Comparison of ENCODE assay signal across 1 cellular context in the genomic region with DNA sequence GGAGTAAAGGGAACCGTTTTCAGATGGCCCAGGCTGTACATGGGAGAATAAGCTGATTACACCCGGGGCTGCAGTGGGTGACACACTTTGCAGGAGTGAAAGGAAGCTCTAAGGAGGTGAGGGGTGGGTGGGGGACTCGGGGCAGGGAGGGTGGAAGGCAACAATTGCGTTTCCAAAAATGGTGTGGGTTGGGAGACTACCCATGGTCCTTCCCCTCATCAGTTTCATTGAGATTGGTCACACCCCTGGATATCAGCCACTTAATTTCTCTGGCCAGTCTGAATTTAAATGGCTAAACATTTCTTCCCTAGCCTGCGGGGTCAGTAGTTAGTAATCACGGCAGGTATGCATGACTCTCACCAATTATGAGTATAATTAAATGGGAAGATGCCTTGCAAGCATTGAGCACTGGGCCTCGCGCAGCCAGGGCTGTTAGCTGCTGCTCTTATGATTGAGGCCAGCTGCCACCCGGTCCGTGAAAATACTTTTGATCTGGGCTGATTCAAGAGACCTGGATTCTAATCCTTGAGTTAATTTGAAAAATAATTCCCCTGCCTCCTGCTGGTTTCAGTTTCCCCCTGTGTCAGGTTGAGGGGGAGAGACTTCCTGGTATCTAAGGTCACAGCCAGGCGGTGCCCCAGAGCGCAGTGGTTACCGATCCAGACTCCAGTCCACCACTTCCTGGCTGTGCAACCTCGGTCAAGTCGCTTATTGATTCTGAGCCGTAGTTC.
TF ChIP-seq lines count a peak whose summit lies in the region.

No MANE protein-coding gene starts in this region.

TF ChIP-seq in GM12878, 131 proteins besides CTCF, POLR2A, EP300 and RAD21 (continued from another document):
- TF ChIP-seq IRF4 (IDR thresholded peaks at IDR 0.05; ENCODE audit: low read depth, low read length) = peak; percentile 52; the same call in 1 of the 2 replicates
- no peak for TF ChIP-seq ATF7 (IDR thresholded peaks at IDR 0.05; ENCODE audit: low read depth)
- TF ChIP-seq MTA2 (IDR thresholded peaks at IDR 0.05; ENCODE audit: low read depth) = peak; percentile 50
- TF ChIP-seq IKZF2 (IDR thresholded peaks at IDR 0.05) = peak; percentile 83
- TF ChIP-seq, protein P1, sequence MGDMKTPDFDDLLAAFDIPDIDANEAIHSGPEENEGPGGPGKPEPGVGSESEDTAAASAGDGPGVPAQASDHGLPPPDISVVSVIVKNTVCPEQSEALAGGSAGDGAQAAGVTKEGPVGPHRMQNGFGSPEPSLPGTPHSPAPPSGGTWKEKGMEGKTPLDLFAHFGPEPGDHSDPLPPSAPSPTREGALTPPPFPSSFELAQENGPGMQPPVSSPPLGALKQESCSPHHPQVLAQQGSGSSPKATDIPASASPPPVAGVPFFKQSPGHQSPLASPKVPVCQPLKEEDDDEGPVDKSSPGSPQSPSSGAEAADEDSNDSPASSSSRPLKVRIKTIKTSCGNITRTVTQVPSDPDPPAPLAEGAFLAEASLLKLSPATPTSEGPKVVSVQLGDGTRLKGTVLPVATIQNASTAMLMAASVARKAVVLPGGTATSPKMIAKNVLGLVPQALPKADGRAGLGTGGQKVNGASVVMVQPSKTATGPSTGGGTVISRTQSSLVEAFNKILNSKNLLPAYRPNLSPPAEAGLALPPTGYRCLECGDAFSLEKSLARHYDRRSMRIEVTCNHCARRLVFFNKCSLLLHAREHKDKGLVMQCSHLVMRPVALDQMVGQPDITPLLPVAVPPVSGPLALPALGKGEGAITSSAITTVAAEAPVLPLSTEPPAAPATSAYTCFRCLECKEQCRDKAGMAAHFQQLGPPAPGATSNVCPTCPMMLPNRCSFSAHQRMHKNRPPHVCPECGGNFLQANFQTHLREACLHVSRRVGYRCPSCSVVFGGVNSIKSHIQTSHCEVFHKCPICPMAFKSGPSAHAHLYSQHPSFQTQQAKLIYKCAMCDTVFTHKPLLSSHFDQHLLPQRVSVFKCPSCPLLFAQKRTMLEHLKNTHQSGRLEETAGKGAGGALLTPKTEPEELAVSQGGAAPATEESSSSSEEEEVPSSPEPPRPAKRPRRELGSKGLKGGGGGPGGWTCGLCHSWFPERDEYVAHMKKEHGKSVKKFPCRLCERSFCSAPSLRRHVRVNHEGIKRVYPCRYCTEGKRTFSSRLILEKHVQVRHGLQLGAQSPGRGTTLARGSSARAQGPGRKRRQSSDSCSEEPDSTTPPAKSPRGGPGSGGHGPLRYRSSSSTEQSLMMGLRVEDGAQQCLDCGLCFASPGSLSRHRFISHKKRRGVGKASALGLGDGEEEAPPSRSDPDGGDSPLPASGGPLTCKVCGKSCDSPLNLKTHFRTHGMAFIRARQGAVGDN (IDR thresholded peaks at IDR 0.05) = 0 out of 2 replicates have a peak, but pooled peaks have one; percentile 40
- TF ChIP-seq GATAD2B (conservative IDR thresholded peaks at IDR 0.05; ENCODE audit: low read depth) = peak; percentile 76
- TF ChIP-seq EED (IDR thresholded peaks at IDR 0.05; ENCODE audit: low read depth) = peak; percentile 95
- no peak for TF ChIP-seq RUNX3 (IDR thresholded peaks at IDR 0.05; ENCODE audit: low read length)
- TF ChIP-seq DPF2 (IDR thresholded peaks at IDR 0.05) = peak; percentile 58; the same call in 1 of the 2 replicates
- TF ChIP-seq SMARCA5 (IDR thresholded peaks at IDR 0.05) = 0 out of 2 replicates have a peak, but pooled peaks have one; percentile 33
- peak; percentile 82 for TF ChIP-seq IKZF1 (conservative IDR thresholded peaks at IDR 0.05)
- peak; percentile 31; the same call in 1 of the 2 replicates for TF ChIP-seq SPI1 (IDR thresholded peaks at IDR 0.05; ENCODE audit: borderline replicate concordance, insufficient read depth, low read depth, low read length)
- 0 out of 2 replicates have a peak, but pooled peaks have one; percentile 31 for TF ChIP-seq CBFB (IDR thresholded peaks at IDR 0.05; ENCODE audit: low read depth)
- peak; percentile 82 for TF ChIP-seq NR2F1 (conservative IDR thresholded peaks at IDR 0.05)
- TF ChIP-seq CREM (IDR thresholded peaks at IDR 0.05; ENCODE audit: low read depth) = peak; percentile 15; the same call in 1 of the 2 replicates
- 0 out of 2 replicates have a peak, but pooled peaks have one; percentile 23 for TF ChIP-seq TCF12 (IDR thresholded peaks at IDR 0.05; ENCODE audit: low read depth, low read length)
- TF ChIP-seq POU2F2 (IDR thresholded peaks at IDR 0.05; ENCODE audit: borderline replicate concordance, low read depth, low read length) = no peak
- TF ChIP-seq HSF1 (IDR thresholded peaks at IDR 0.05; ENCODE audit: low read depth, low read length) = no peak
- peak; percentile 40; the same call in 1 of the 2 replicates for TF ChIP-seq NBN (IDR thresholded peaks at IDR 0.05)
- peak in 1 of 2 experiments; percentile 27; a peak in 1 of 4 replicates for TF ChIP-seq BHLHE40 (IDR thresholded peaks at IDR 0.05; ENCODE audit: borderline replicate concordance in 1 of 2, low read depth in 2 of 2, low read length in 1 of 2)
- TF ChIP-seq NR2C1 (IDR thresholded peaks at IDR 0.05) = no peak
- TF ChIP-seq MLLT1 (IDR thresholded peaks at IDR 0.05) = peak; percentile 61; the same call in 1 of the 2 replicates
- no peak for TF ChIP-seq MEF2A (IDR thresholded peaks at IDR 0.05; ENCODE audit: insufficient read depth, low read depth, low read length)
- TF ChIP-seq ETV6 (conservative IDR thresholded peaks at IDR 0.05 in 1 of 2, IDR thresholded peaks at IDR 0.05 in 1 of 2; ENCODE audit: borderline replicate concordance in 1 of 2, low read depth in 1 of 2) = peak in 1 of 2 experiments; percentile 71; a peak in 2 of 4 replicates
TF ChIP-seq in GM12878: peak in this region for 19.
